In genomic region chr13:42981853-42982252, GRCh38 we compare ENCODE assay signal across 22 cellular contexts. TPM values are rescaled to one million over a fixed set of nuclear protein-coding genes. Genes with fewer than 3 reads are reported as not detected.
A peak's percentile ranks its signal among the peaks of the same experiment; 100 is the strongest.
DNase-seq lines count a peak whose midpoint lies in the region; ATAC-seq and TF ChIP-seq lines count a peak whose summit lies in the region.
"Had no signal": no experiment of that assay in that cellular context is flagged by ENCODE, and none has a peak within 500 bp of the region (broad histone marks: within the 10 kb centered on the region; RNA-seq: fewer than 3 reads in every experiment).

No MANE protein-coding gene starts in this region.

- H3K27ac ChIP-seq in cardiac muscle cell (peak overlapping the region; percentile 20), heart left ventricle (no peak overlapping the region)
- H3K27ac ChIP-seq: esophagus muscularis mucosa, gastrocnemius medialis, HL-60 had no signal

- CTCF ChIA-PET in activated B cell treated with CpG ODN at 0.5 μM for 24 hours (lab: Charles Lee), result interaction anchor here (1.1 kb wide), 1 partner anchor 12 kb away, joined by 3 read pairs; no protein-coding TSS in a partner anchor

- TF ChIP-seq CTCF in cardiac muscle cell (IDR thresholded peaks at IDR 0.05; ENCODE audit: low read depth, low read length) (no peak), heart left ventricle (IDR thresholded peaks at IDR 0.05) (no peak), activated B cell treated with CpG ODN at 0.5 μM for 24 hours (IDR thresholded peaks at IDR 0.05) (no peak), type B pancreatic cell (conservative IDR thresholded peaks at IDR 0.05) (no peak)

- 47 to 58% (median 51%) methylated on average over 1 of the region's 1 CpG for WGBS in heart left ventricle, 4 donors

- H3K27me3 Mint-ChIP-seq in activated B cell treated with CpG ODN at 0.5 μM for 24 hours, result no peaks in the 10 kb centered on the region
- H3K27me3 Mint-ChIP-seq in type B pancreatic cell, result no peaks in the 10 kb centered on the region
- H3K27me3 Mint-ChIP-seq: activated naive CD4-positive, alpha-beta T cell treated with anti-CD3 and anti-CD28 coated beads, Interleukin-2, amount 10 ng/mL, durations not matched to agents 7 days and 5 days had no signal

- H3K27me3 ChIP-seq in cardiac muscle cell (no peaks in the 10 kb centered on the region), heart left ventricle (no peaks in the 10 kb centered on the region)
- H3K27me3 ChIP-seq: esophagus muscularis mucosa, gastrocnemius medialis had no signal

- TF ChIP-seq POLR2A in heart left ventricle (IDR thresholded peaks at IDR 0.05) (no peak), erythroblast (IDR thresholded peaks at IDR 0.05; ENCODE audit: low read length) (no peak)

- POLR2A ChIA-PET in activated B cell treated with CpG ODN at 0.5 μM for 24 hours (lab: Charles Lee), result interaction anchor here (0.6 to 2.5 kb wide), 3 partner anchors 10 to 15 kb away, joined by 3 to 14 read pairs (median 5); partner anchors contain the start of gene EPSTI1

- H3K9me3 Mint-ChIP-seq in activated B cell treated with CpG ODN at 0.5 μM for 24 hours, result peaks cover 4% of the 10 kb centered on the region
- H3K9me3 Mint-ChIP-seq in type B pancreatic cell, result peaks cover 4% of the 10 kb centered on the region

- H3K4me1 ChIP-seq in cardiac muscle cell (ENCODE audit: low read depth), result no peaks in the 10 kb centered on the region
- peaks cover 0 to 34% (median 8%) of the 10 kb centered on the region in 12 donors for H3K4me1 ChIP-seq in heart left ventricle

- H3K36me3 ChIP-seq in cardiac muscle cell (no peaks in the 10 kb centered on the region), heart left ventricle (peaks cover 0 to 9% (median 0%) of the 10 kb centered on the region in 9 donors)
- H3K36me3 ChIP-seq: esophagus muscularis mucosa, gastrocnemius medialis had no signal

- DNase-seq in cardiac muscle cell (ENCODE audit: low read depth in 1 of 2, low spot score in 1 of 2) (no peak), heart left ventricle (no peak), activated B cell treated with CpG ODN at 0.5 μM for 24 hours (no peak), kidney tubule cell (ENCODE audit: low spot score) (peak; percentile 59), type B pancreatic cell (ENCODE audit: extremely low spot score, unreplicated experiment) (no peak), erythroblast (lab: John Stamatoyannopoulos, UW) (no peak), cardiac septum (ENCODE audit: low spot score) (no peak)
- DNase-seq: activated CD8-positive, alpha-beta memory T cell treated with anti-CD3 and anti-CD28 coated beads for 24 hours; activated naive CD4-positive, alpha-beta T cell treated with anti-CD3 and anti-CD28 coated beads, Interleukin-2, amount 10 ng/mL, durations not matched to agents 7 days and 5 days; activated T-cell treated with anti-CD3 and anti-CD28 coated beads, Interleukin-2, amount 50 U/mL, for 48 hours; effector CD4-positive, alpha-beta T cell; gastrocnemius medialis; kidney glomerular epithelial cell; MM.1S; NCI-H1436 treated with DMSO at 0.1 percent for 48 hours; NCI-H2171 treated with DMSO at 0.1 percent for 48 hours; Right ventricle myocardium superior had no signal

- H3K4me3 Mint-ChIP-seq in activated B cell treated with CpG ODN at 0.5 μM for 24 hours, result no peak overlapping the region
- H3K4me3 Mint-ChIP-seq in type B pancreatic cell, result peak overlapping the region; percentile 6
- H3K4me3 Mint-ChIP-seq: activated naive CD4-positive, alpha-beta T cell treated with anti-CD3 and anti-CD28 coated beads, Interleukin-2, amount 10 ng/mL, durations not matched to agents 7 days and 5 days; nephron had no signal

- H3K27ac Mint-ChIP-seq in activated B cell treated with CpG ODN at 0.5 μM for 24 hours, result peak overlapping the region; percentile 38
- H3K27ac Mint-ChIP-seq in type B pancreatic cell, result peak overlapping the region; percentile 54
- H3K27ac Mint-ChIP-seq: activated naive CD4-positive, alpha-beta T cell treated with anti-CD3 and anti-CD28 coated beads, Interleukin-2, amount 10 ng/mL, durations not matched to agents 7 days and 5 days had no signal

- H3K36me3 Mint-ChIP-seq in activated B cell treated with CpG ODN at 0.5 μM for 24 hours (ENCODE audit: low read depth) (peaks cover 29% of the 10 kb centered on the region), type B pancreatic cell (no peaks in the 10 kb centered on the region)

- H3K4me1 Mint-ChIP-seq in activated B cell treated with CpG ODN at 0.5 μM for 24 hours (peaks cover 48% of the 10 kb centered on the region), type B pancreatic cell (ENCODE audit: unreplicated experiment) (peaks cover 16% of the 10 kb centered on the region)

- H3K4me3 ChIP-seq in cardiac muscle cell, result no peak overlapping the region
- H3K4me3 ChIP-seq in heart left ventricle, result no peak overlapping the region
- H3K4me3 ChIP-seq: esophagus muscularis mucosa, gastrocnemius medialis had no signal

- no peak for ATAC-seq in heart left ventricle
- no peak for ATAC-seq in activated B cell treated with CpG ODN at 0.5 μM for 24 hours (ENCODE audit: low read depth)
- no peak for ATAC-seq in HG03442 (IDR thresholded peaks at IDR 0.05; ENCODE audit: unreplicated experiment)
- ATAC-seq: gastrocnemius medialis, sciatic nerve had no signal

- intact Hi-C loops in heart left ventricle (cut with DNase I), result loop anchor here in 2 of 10 donors (10.0 kb wide), 2 partner anchors 93 to 823 kb away; no protein-coding TSS in a partner anchor
- intact Hi-C loops in activated B cell treated with CpG ODN at 0.5 μM for 24 hours (cut with micrococcal nuclease), result no loop called here
- intact Hi-C loops in cardiac septum (cut with DNase I), result no loop called here

- H3K9me3 ChIP-seq in cardiac muscle cell (ENCODE audit: low read depth), result no peaks in the 10 kb centered on the region
- peaks cover 0 to 6% (median 0%) of the 10 kb centered on the region in 12 donors for H3K9me3 ChIP-seq in heart left ventricle
- H3K9me3 ChIP-seq: esophagus muscularis mucosa, gastrocnemius medialis had no signal

RNA-seq across cellular contexts. Expression of gene EPSTI1, which starts 10.2 kb away (rescaled TPM):
- 8.3 and 11.8 TPM in 2 replicates for total RNA-seq in cardiac muscle cell
- 11.1 and 11.9 TPM in 2 replicates for polyA plus RNA-seq in cardiac muscle cell
- total RNA-seq in heart left ventricle, result 10 to 100 TPM in 2 of 9 donors, 1 to 10 TPM in 7; 1.9 to 36.1 (median 5.5) TPM
- polyA plus RNA-seq in heart left ventricle, result 1 to 10 TPM; 1.3 to 2.3 TPM
- 30.6 and 32.8 TPM in 2 replicates for total RNA-seq in activated B cell treated with CpG ODN at 0.5 μM for 24 hours
- total RNA-seq in type B pancreatic cell (ENCODE audit: low replicate concordance), result 7.9 and 15.7 TPM in 2 replicates
- total RNA-seq in cardiac septum, result 2.7 TPM

RNA-seq across cellular contexts. Expression of gene DNAJC15, which starts 41.5 kb away (rescaled TPM):
- 0.88 and 1.0 TPM in 2 replicates for total RNA-seq in cardiac muscle cell
- polyA plus RNA-seq in cardiac muscle cell, result 3.9 and 5.2 TPM in 2 replicates
- 10 to 100 TPM; 12.8 to 28.5 (median 24.1) TPM for total RNA-seq in heart left ventricle
- 10 to 100 TPM; 32.9 to 39.2 TPM for polyA plus RNA-seq in heart left ventricle
- 19.1 and 19.3 TPM in 2 replicates for total RNA-seq in activated B cell treated with CpG ODN at 0.5 μM for 24 hours
- 19.7 and 23.8 TPM in 2 replicates for total RNA-seq in type B pancreatic cell (ENCODE audit: low replicate concordance)
- total RNA-seq in cardiac septum, result 20.7 TPM
